In the genomic region with DNA sequence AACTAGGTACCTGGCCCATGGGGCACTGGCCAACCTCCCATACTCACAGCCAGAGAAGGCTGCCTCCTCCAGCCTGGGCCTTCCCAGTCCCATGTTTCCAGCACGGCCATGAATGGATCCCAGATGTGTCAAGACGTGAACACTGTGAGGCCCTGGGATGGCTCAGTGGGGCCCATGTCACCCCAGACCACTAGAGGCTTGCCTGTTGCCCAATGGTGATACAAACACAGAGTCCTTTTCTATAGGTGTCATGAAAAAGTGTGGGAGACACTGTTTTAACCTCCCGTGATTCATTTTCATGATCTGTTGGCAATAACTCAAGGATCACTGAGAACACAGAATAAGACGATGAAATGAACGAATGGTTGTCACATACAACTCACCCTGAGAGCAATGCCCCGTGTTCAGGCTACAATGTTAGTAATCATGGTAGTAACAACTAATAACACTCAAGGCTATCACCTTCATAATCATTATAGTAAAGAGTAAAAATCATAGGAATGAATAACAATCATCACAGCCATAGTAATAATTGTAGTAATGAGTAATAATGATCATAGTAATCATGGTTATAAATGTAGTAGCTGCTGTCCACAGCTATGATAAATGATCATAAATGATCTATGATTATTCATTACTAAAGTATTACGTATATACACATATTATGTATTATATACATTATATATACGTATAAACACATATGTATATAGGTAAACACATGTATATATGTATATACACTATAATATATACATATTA, we compare ENCODE assay signal across 15 cellular contexts.
DNase-seq lines count a peak whose midpoint lies in the region; FAIRE-seq and TF ChIP-seq lines count a peak whose summit lies in the region.
"Had no signal": no experiment of that assay in that cellular context is flagged by ENCODE, and none has a peak within 500 bp of the region (broad histone marks: within the 10 kb centered on the region; RNA-seq: fewer than 3 reads in every experiment).

No MANE protein-coding gene starts in this region.

- no peaks in the 10 kb centered on the region for H3K27me3 Mint-ChIP-seq in activated T-cell treated with anti-CD3 and anti-CD28 coated beads, Interleukin-2, amount 50 U/mL, for 24 hours
- H3K27me3 Mint-ChIP-seq: B cell; CD4-positive, alpha-beta T cell had no signal

- no peak overlapping the region for H3K4me3 ChIP-seq in colonic mucosa

- peaks cover 10% of the 10 kb centered on the region for H3K9me3 Mint-ChIP-seq in activated T-cell treated with anti-CD3 and anti-CD28 coated beads, Interleukin-2, amount 50 U/mL, for 24 hours
- H3K9me3 Mint-ChIP-seq: CD4-positive, alpha-beta T cell had no signal

- peaks cover 28% of the 10 kb centered on the region for H3K4me1 Mint-ChIP-seq in activated T-cell treated with anti-CD3 and anti-CD28 coated beads, Interleukin-2, amount 50 U/mL, for 24 hours (ENCODE audit: low read depth)

- H3K27ac Mint-ChIP-seq in activated T-cell treated with anti-CD3 and anti-CD28 coated beads, Interleukin-2, amount 50 U/mL, for 24 hours: peak overlapping the region; percentile 26
- H3K27ac Mint-ChIP-seq: B cell; CD4-positive, alpha-beta T cell; H9 had no signal

- H3K36me3 Mint-ChIP-seq in activated T-cell treated with anti-CD3 and anti-CD28 coated beads, Interleukin-2, amount 50 U/mL, for 24 hours (ENCODE audit: low read depth): peaks cover 45% of the 10 kb centered on the region

- no peak for DNase-seq in activated T-cell treated with anti-CD3 and anti-CD28 coated beads, Interleukin-2, amount 50 U/mL, for 24 hours
- DNase-seq in activated T-cell treated with anti-CD3 and anti-CD28 coated beads for 4 hours (no peak), HTR-8/SVneo (ENCODE audit: insufficient read length, low spot score) (no peak), colonic mucosa (peak; percentile 13), dedifferentiated amniotic fluid mesenchymal stem cell (ENCODE audit: extremely low spot score) (no peak), NCI-H2227 treated with DMSO at 0.1 percent for 48 hours (lab: John Stamatoyannopoulos, UW) (no peak)
- DNase-seq: C1 segment of cervical spinal cord; Calu3; CD4-positive, alpha-beta T cell; DMS 273 treated with DMSO at 0.1 percent for 48 hours; GOT3; H9 had no signal

- no peaks in the 10 kb centered on the region for H3K4me1 ChIP-seq in colonic mucosa

- no peak overlapping the region for H3K27ac ChIP-seq in colonic mucosa

- intact Hi-C loops in colonic mucosa (cut with DNase I): no loop called here

- H3K4me3 Mint-ChIP-seq in activated T-cell treated with anti-CD3 and anti-CD28 coated beads, Interleukin-2, amount 50 U/mL, for 24 hours: no peak overlapping the region
- H3K4me3 Mint-ChIP-seq: B cell; CD4-positive, alpha-beta T cell; H9 had no signal

- H3K36me3 ChIP-seq in colonic mucosa: no peaks in the 10 kb centered on the region

- TF ChIP-seq CTCF in colonic mucosa (IDR thresholded peaks at IDR 0.05): no peak

- no peaks in the 10 kb centered on the region for H3K27me3 ChIP-seq in colonic mucosa

- H3K9me3 ChIP-seq in colonic mucosa: no peaks in the 10 kb centered on the region

- FAIRE-seq in G401.6 (lab: Jason Lieb, UNC) (peak; percentile 50), HTR-8/SVneo (lab: Jason Lieb, UNC) (peak; percentile 51)
- FAIRE-seq: GM19239 had no signal

- no peak overlapping the region for H3K9ac ChIP-seq in colonic mucosa (ENCODE audit: low read depth in 2 of 2, low read length in 2 of 2)
